In the genomic region with DNA sequence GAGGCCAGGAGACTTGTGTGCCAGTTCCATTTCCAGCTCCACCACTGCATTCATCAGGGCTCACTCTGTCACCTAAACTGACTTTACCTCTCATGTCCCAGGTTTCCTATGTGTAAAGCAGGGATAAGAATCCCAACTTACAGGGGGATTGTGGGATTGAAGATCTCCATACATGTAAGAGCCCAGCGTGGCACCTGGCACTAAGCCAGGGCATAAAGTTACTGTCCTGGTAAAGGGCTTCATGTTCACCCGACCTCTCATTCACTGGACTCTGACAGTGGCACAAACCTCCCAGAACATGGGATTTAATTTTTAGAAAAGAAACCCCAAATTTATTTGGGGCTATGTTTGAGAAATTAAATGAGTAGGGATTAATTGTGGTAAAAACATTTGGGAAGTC, we compare ENCODE assay signal across 28 cellular contexts. TPM values are rescaled to one million over a fixed set of nuclear protein-coding genes. Genes with fewer than 3 reads are reported as not detected.
DNase-seq lines count a peak whose midpoint lies in the region; TF ChIP-seq lines count a peak whose summit lies in the region.
"Had no signal": no experiment of that assay in that cellular context is flagged by ENCODE, and none has a peak within 500 bp of the region (broad histone marks: within the 10 kb centered on the region; RNA-seq: fewer than 3 reads in every experiment).

No MANE protein-coding gene starts in this region.

- no peaks in the 10 kb centered on the region for H3K79me2 ChIP-seq in osteoblast (ENCODE audit: insufficient read depth, low read length)

- no peaks in the 10 kb centered on the region for H3K36me3 ChIP-seq in osteoblast (ENCODE audit: insufficient read depth, low read length)
- no peaks in the 10 kb centered on the region for H3K36me3 ChIP-seq in MG63
- H3K36me3 ChIP-seq: SJSA1 had no signal

- TF ChIP-seq CTCF in osteoblast (IDR thresholded peaks at IDR 0.05; ENCODE audit: extremely low read depth, low read depth, low read length) = no peak

- H3K4me3 ChIP-seq in osteoblast (ENCODE audit: insufficient read depth, low read length) (no peak overlapping the region), MG63 (no peak overlapping the region)
- H3K4me3 ChIP-seq: SJSA1 had no signal

- H3K9me3 ChIP-seq in osteoblast (ENCODE audit: low read depth, low read length) (no peaks in the 10 kb centered on the region), MG63 (peaks cover 4% of the 10 kb centered on the region; the same call in 1 of the 2 replicates)
- H3K9me3 ChIP-seq: Caco-2, SJSA1 had no signal

- DNase-seq in NCI-H510A treated with DMSO at 0.1 percent for 48 hours (lab: John Stamatoyannopoulos, UW) = peak; percentile 50
- no peak for DNase-seq in NCI-H510A (lab: John Stamatoyannopoulos, UW)
- peak; percentile 38 for DNase-seq in COLO668 (lab: John Stamatoyannopoulos, UW; ENCODE audit: unreplicated experiment)
- DNase-seq in NCI-H69 (lab: John Stamatoyannopoulos, UW) = peak; percentile 42
- peak; percentile 15 for DNase-seq in posterior vena cava (ENCODE audit: low spot score)
- no peak for DNase-seq in osteoblast (ENCODE audit: insufficient read length, low spot score, missing footprints)
- no peak for DNase-seq in T1000 (lab: John Stamatoyannopoulos, UW)
- no peak for DNase-seq in MG63
- DNase-seq: AML-193; C1 segment of cervical spinal cord; Caco-2; CD4-positive, alpha-beta memory T cell; DMS79 treated with DMSO at 0.1 percent for 48 hours; GF-D8; HCEC 1CT; Karpas-422; NCI-H1092 treated with DMSO at 0.1 percent for 48 hours; NCI-H1436; NCI-H1930; NCI-H2227 treated with DMSO at 0.1 percent for 48 hours; NCI-H524 treated with DMSO at 0.1 percent for 48 hours; NK-92 treated with Interleukin-12 subunit alpha and Interleukin-12 subunit beta, amount 100 ng/mL, for 24 hours; PC-3; Right ventricle myocardium superior; T-helper 2 cell had no signal

- H3K4me2 ChIP-seq in osteoblast (ENCODE audit: insufficient read depth, low read length) = no peak overlapping the region

- H3K27ac ChIP-seq in osteoblast (ENCODE audit: low read depth, low read length) = no peak overlapping the region
- H3K27ac ChIP-seq: SJSA1 had no signal

- intact Hi-C loops in posterior vena cava (cut with DNase I) = no loop called here

- H3K27me3 ChIP-seq in osteoblast (ENCODE audit: insufficient read depth, low read length) (peaks cover 34% of the 10 kb centered on the region), MG63 (peaks cover 7% of the 10 kb centered on the region)
- H3K27me3 ChIP-seq: SJSA1 had no signal

- H4K20me1 ChIP-seq in osteoblast (ENCODE audit: insufficient read depth, low read length) = no peaks in the 10 kb centered on the region

- H2AFZ ChIP-seq in osteoblast (ENCODE audit: low read length) = no peak overlapping the region

- peaks cover 9% of the 10 kb centered on the region for H3K4me1 ChIP-seq in osteoblast (ENCODE audit: insufficient read depth, low read length)
- H3K4me1 ChIP-seq: Caco-2 had no signal

RNA-seq across cellular contexts. Expression of a gene that starts 8.9 kb away (rescaled TPM):
- total RNA-seq in posterior vena cava (1 to 10 TPM in 1 of 2 donors, under 1 TPM in 1; 0.90 to 3.4 TPM), osteoblast (under 0.01 TPM in 2 replicates)
- total RNA-seq in MG63 (2014; rRNA removed; shearing (Covaris generic); ENCODE audit: low replicate concordance) = 0.16 TPM in 1 of 2 replicates, not detected in the other
- total RNA-seq: CD4-positive, alpha-beta memory T cell; H1; Right ventricle myocardium superior had no signal

RNA-seq across cellular contexts. Expression of a gene that starts 27.5 kb away (rescaled TPM):
- 10 to 100 TPM; 35.5 to 54.9 TPM for total RNA-seq in posterior vena cava
- total RNA-seq in osteoblast = 38.9 and 45.6 TPM in 2 replicates
- total RNA-seq in MG63 (2014; rRNA removed; shearing (Covaris generic); ENCODE audit: low replicate concordance) = 75.3 and 118 TPM in 2 replicates

RNA-seq across cellular contexts. Expression of a gene that starts 54.7 kb away (rescaled TPM):
- total RNA-seq in posterior vena cava = not detected
- not detected in 2 replicates for total RNA-seq in osteoblast
- not detected in 2 replicates for total RNA-seq in MG63 (2014; rRNA removed; shearing (Covaris generic); ENCODE audit: low replicate concordance)
- total RNA-seq: Right ventricle myocardium superior, RPMI7951, SJSA1 had no signal

Comparison
In these comparisons a context has a peak if more than half of its experiments do, and no peak if none do; other contexts are left out.
1. DNase-seq: peak in NCI-H510A treated with DMSO at 0.1 percent for 48 hours (single experiment), COLO668 (single experiment), NCI-H69 (single experiment) and posterior vena cava (single experiment); none in NCI-H510A (single experiment), osteoblast (single experiment), T1000 (single experiment) and MG63 (single experiment).